ENCODE assay signal across 10 cellular contexts in genomic region chr4:121380448-121381147, GRCh38.
DNase-seq lines count a peak whose midpoint lies in the region; ATAC-seq and FAIRE-seq lines count a peak whose summit lies in the region.
"Had no signal": no experiment of that assay in that cellular context is flagged by ENCODE, and none has a peak within 500 bp of the region (broad histone marks: within the 10 kb centered on the region; RNA-seq: fewer than 3 reads in every experiment).

Gene QRFPR, minus strand, starts transcription at chr4:121381018. Its CDS starts 371 bp downstream, at chr4:121380647.

- DNase-seq in SKM-1 treated with dmso at 0.1 percent for 144 hours (lab: John Stamatoyannopoulos, UW; ENCODE audit: unreplicated experiment): peak; percentile 41
- DNase-seq in SKM-1 (lab: John Stamatoyannopoulos, UW; ENCODE audit: unreplicated experiment): no peak
- DNase-seq in activated naive CD8-positive, alpha-beta T cell treated with anti-CD3 and anti-CD28 coated beads, Interleukin-2, amount 50 U/mL, for 24 hours: peak; percentile 9
- DNase-seq in midbrain (lab: John Stamatoyannopoulos, UW): no peak
- DNase-seq in HTR-8/SVneo (ENCODE audit: insufficient read length, low spot score): no peak

- peaks cover 67% of the 10 kb centered on the region for H3K27me3 Mint-ChIP-seq in activated naive CD8-positive, alpha-beta T cell treated with anti-CD3 and anti-CD28 coated beads, Interleukin-2, amount 50 U/mL, for 24 hours
- H3K27me3 Mint-ChIP-seq in stimulated activated naive CD8-positive, alpha-beta T cell treated with anti-CD3 and anti-CD28 coated beads, Interleukin-15, Interleukin-2, amounts not matched to agents 100 ng/mL and 50 ng/mL, for 24 hours: peaks cover 73% of the 10 kb centered on the region

- no peak within 1 kb of the TSS for H3K27ac Mint-ChIP-seq in activated naive CD8-positive, alpha-beta T cell treated with anti-CD3 and anti-CD28 coated beads, Interleukin-2, amount 50 U/mL, for 24 hours
- H3K27ac Mint-ChIP-seq in stimulated activated naive CD8-positive, alpha-beta T cell treated with anti-CD3 and anti-CD28 coated beads, Interleukin-15, Interleukin-2, amounts not matched to agents 100 ng/mL and 50 ng/mL, for 24 hours: no peak within 1 kb of the TSS

- no peaks in the 10 kb centered on the region for H3K9me3 Mint-ChIP-seq in activated naive CD8-positive, alpha-beta T cell treated with anti-CD3 and anti-CD28 coated beads, Interleukin-2, amount 50 U/mL, for 24 hours
- H3K9me3 Mint-ChIP-seq in stimulated activated naive CD8-positive, alpha-beta T cell treated with anti-CD3 and anti-CD28 coated beads, Interleukin-15, Interleukin-2, amounts not matched to agents 100 ng/mL and 50 ng/mL, for 24 hours: no peaks in the 10 kb centered on the region

- H3K36me3 Mint-ChIP-seq in activated naive CD8-positive, alpha-beta T cell treated with anti-CD3 and anti-CD28 coated beads, Interleukin-2, amount 50 U/mL, for 24 hours (ENCODE audit: low read depth): no peaks in the 10 kb centered on the region
- no peaks in the 10 kb centered on the region for H3K36me3 Mint-ChIP-seq in stimulated activated naive CD8-positive, alpha-beta T cell treated with anti-CD3 and anti-CD28 coated beads, Interleukin-15, Interleukin-2, amounts not matched to agents 100 ng/mL and 50 ng/mL, for 24 hours (ENCODE audit: low read depth)

- ATAC-seq in activated naive CD8-positive, alpha-beta T cell treated with anti-CD3 and anti-CD28 coated beads, Interleukin-2, amount 50 U/mL, for 24 hours: peak; percentile 43
- ATAC-seq in HG03521 (IDR thresholded peaks at IDR 0.05; ENCODE audit: unreplicated experiment): no peak

- peak within 1 kb of the TSS; percentile 66 for H3K4me3 Mint-ChIP-seq in activated naive CD8-positive, alpha-beta T cell treated with anti-CD3 and anti-CD28 coated beads, Interleukin-2, amount 50 U/mL, for 24 hours
- H3K4me3 Mint-ChIP-seq in stimulated activated naive CD8-positive, alpha-beta T cell treated with anti-CD3 and anti-CD28 coated beads, Interleukin-15, Interleukin-2, amounts not matched to agents 100 ng/mL and 50 ng/mL, for 24 hours: peak within 1 kb of the TSS; percentile 63

- no peaks in the 10 kb centered on the region for H3K9me3 ChIP-seq in iPS-18c (ENCODE audit: control insufficient read depth, insufficient read depth, low read length)

- peaks cover 8% of the 10 kb centered on the region for H3K4me1 Mint-ChIP-seq in activated naive CD8-positive, alpha-beta T cell treated with anti-CD3 and anti-CD28 coated beads, Interleukin-2, amount 50 U/mL, for 24 hours
- peaks cover 8% of the 10 kb centered on the region for H3K4me1 Mint-ChIP-seq in stimulated activated naive CD8-positive, alpha-beta T cell treated with anti-CD3 and anti-CD28 coated beads, Interleukin-15, Interleukin-2, amounts not matched to agents 100 ng/mL and 50 ng/mL, for 24 hours (ENCODE audit: low read depth)

- H3K4me3 ChIP-seq in iPS-18c (ENCODE audit: insufficient read depth, low read depth, low read length): peak within 1 kb of the TSS; percentile 58

- no peak for FAIRE-seq in HTR-8/SVneo (lab: Jason Lieb, UNC)
- FAIRE-seq: A204.1, TTC549 had no signal

Comparison
In these comparisons a context has a peak if more than half of its experiments do, and no peak if none do; other contexts are left out.
1. DNase-seq: peak in SKM-1 treated with dmso at 0.1 percent for 144 hours (single experiment) and activated naive CD8-positive, alpha-beta T cell treated with anti-CD3 and anti-CD28 coated beads, Interleukin-2, amount 50 U/mL, for 24 hours (single experiment); none in SKM-1 (single experiment), midbrain (single experiment) and HTR-8/SVneo (single experiment).